16 cellular contexts compared by ENCODE assay signal in genomic region chr3:124557-125179, GRCh38.
DNase-seq lines count a peak whose midpoint lies in the region; ATAC-seq and TF ChIP-seq lines count a peak whose summit lies in the region.
"Had no signal": no experiment of that assay in that cellular context is flagged by ENCODE, and none has a peak within 500 bp of the region (broad histone marks: within the 10 kb centered on the region; RNA-seq: fewer than 3 reads in every experiment).

No MANE protein-coding gene starts in this region.

- H3K9me3 Mint-ChIP-seq in memory B cell: no peaks in the 10 kb centered on the region

- H3F3A ChIP-seq in PC-3 (ENCODE audit: low read length, unreplicated experiment): no peaks in the 10 kb centered on the region

- CTCF ChIA-PET in PC-3 (lab: Charles Lee): no interaction called here

- no peak overlapping the region for H3K27ac ChIP-seq in PC-3 (ENCODE audit: low read length)
- H3K27ac ChIP-seq: sigmoid colon had no signal

- H3K4me3 Mint-ChIP-seq in memory B cell: no peak overlapping the region
- H3K4me3 Mint-ChIP-seq: activated T-helper 1 cell treated with anti-CD3 and anti-CD28 coated beads, Interleukin-12 subunit alpha, Interleukin-12 subunit beta, Interleukin-2, Interleukin-4 antibody, amounts not matched to agents 30 ng/mL and 10 ng/mL and 1 ng/mL, durations not matched to agents 14 hours and 24 hours and 36 hours; CD14-positive monocyte had no signal

- no peak for TF ChIP-seq CTCF in PC-3 (conservative IDR thresholded peaks at IDR 0.05; ENCODE audit: low read depth, low read length)

- H3K4me1 ChIP-seq in PC-3 (ENCODE audit: insufficient read depth, low read length): no peaks in the 10 kb centered on the region
- H3K4me1 ChIP-seq: sigmoid colon had no signal

- POLR2A ChIA-PET in PC-3 (lab: Charles Lee; ENCODE audit: unreplicated experiment): no interaction called here

- no peak overlapping the region for H3K4me3 ChIP-seq in PC-3 (ENCODE audit: low read length)
- H3K4me3 ChIP-seq: sigmoid colon had no signal

- no peaks in the 10 kb centered on the region for H3K36me3 ChIP-seq in PC-3 (ENCODE audit: low read depth, low read length)
- H3K36me3 ChIP-seq: sigmoid colon had no signal

- no peaks in the 10 kb centered on the region for H3K36me3 Mint-ChIP-seq in memory B cell
- H3K36me3 Mint-ChIP-seq: CD14-positive monocyte had no signal

- H3K4me1 Mint-ChIP-seq in memory B cell: peaks cover 9% of the 10 kb centered on the region
- H3K4me1 Mint-ChIP-seq: CD14-positive monocyte had no signal

- H3K27ac Mint-ChIP-seq in memory B cell: peak overlapping the region; percentile 14
- H3K27ac Mint-ChIP-seq: activated T-helper 1 cell treated with anti-CD3 and anti-CD28 coated beads, Interleukin-12 subunit alpha, Interleukin-12 subunit beta, Interleukin-2, Interleukin-4 antibody, amounts not matched to agents 30 ng/mL and 10 ng/mL and 1 ng/mL, durations not matched to agents 14 hours and 24 hours and 36 hours; CD14-positive monocyte had no signal

- DNase-seq in memory B cell (ENCODE audit: low spot score in 2 of 2) (no peak), PC-3 (no peak), middle frontal gyrus (ENCODE audit: extremely low spot score, low spot score) (no peak)
- no peak for DNase-seq in stimulated activated naive CD8-positive, alpha-beta T cell treated with anti-CD3 and anti-CD28 coated beads, Interleukin-15, Interleukin-2, amounts not matched to agents 100 U/mL and 50 U/mL, for 24 hours
- DNase-seq: amniotic stem cell; EL; NCI-H2081 treated with DMSO at 0.1 percent for 48 hours; sigmoid colon; stimulated activated CD4-positive, alpha-beta T cell treated with anti-CD3 and anti-CD28 coated beads, Interleukin-2, amount 100 ng/mL, for 48 hours; T-helper 9 cell had no signal

- H3K27me3 Mint-ChIP-seq in memory B cell: no peaks in the 10 kb centered on the region

- BruUV-seq in PC-3 (replicated peaks; lab: Mats Ljungman, UMichigan): no TSS peak

- H3K9ac ChIP-seq in PC-3 (ENCODE audit: low read length): no peak overlapping the region

- no peaks in the 10 kb centered on the region for H3K79me2 ChIP-seq in PC-3 (ENCODE audit: low read length)

- no peaks in the 10 kb centered on the region for H3K9me2 ChIP-seq in PC-3 (replicated peaks; ENCODE audit: low read length)

- intact Hi-C loops in PC-3 (cut with micrococcal nuclease): no loop called here

- H4K20me1 ChIP-seq in PC-3 (ENCODE audit: low read length): no peaks in the 10 kb centered on the region

- H3K27me3 ChIP-seq in PC-3 (ENCODE audit: low read length): no peaks in the 10 kb centered on the region
- H3K27me3 ChIP-seq: sigmoid colon had no signal

- peaks cover 60% of the 10 kb centered on the region for H3K9me3 ChIP-seq in PC-3 (ENCODE audit: low read length)

- H2AFZ ChIP-seq in PC-3 (ENCODE audit: low read length): no peak overlapping the region

- H3K4me2 ChIP-seq in PC-3 (ENCODE audit: low read length): no peak overlapping the region

- ATAC-seq in GM18909 (IDR thresholded peaks at IDR 0.05; ENCODE audit: poor library complexity, unreplicated experiment) (peak; percentile 74), HG02571 (IDR thresholded peaks at IDR 0.05; ENCODE audit: unreplicated experiment) (peak; percentile 68), HG03460 (IDR thresholded peaks at IDR 0.05; ENCODE audit: unreplicated experiment) (peak; percentile 68), memory B cell (ENCODE audit: low read depth) (no peak), PC-3 (no peak), GM19035 (IDR thresholded peaks at IDR 0.05; ENCODE audit: unreplicated experiment) (no peak)
- no peak for ATAC-seq in stimulated activated naive CD8-positive, alpha-beta T cell treated with anti-CD3 and anti-CD28 coated beads, Interleukin-15, Interleukin-2, amounts not matched to agents 100 U/mL and 50 U/mL, for 24 hours

Comparison
In these comparisons a context has a peak if more than half of its experiments do, and no peak if none do; other contexts are left out.
1. ATAC-seq: peak in GM18909 (single experiment), HG02571 (single experiment) and HG03460 (single experiment); none in memory B cell (single experiment), PC-3 (single experiment), stimulated activated naive CD8-positive, alpha-beta T cell treated with anti-CD3 and anti-CD28 coated beads, Interleukin-15, Interleukin-2, amounts not matched to agents 100 U/mL and 50 U/mL, for 24 hours (single experiment) and GM19035 (single experiment).